In the genomic region with DNA sequence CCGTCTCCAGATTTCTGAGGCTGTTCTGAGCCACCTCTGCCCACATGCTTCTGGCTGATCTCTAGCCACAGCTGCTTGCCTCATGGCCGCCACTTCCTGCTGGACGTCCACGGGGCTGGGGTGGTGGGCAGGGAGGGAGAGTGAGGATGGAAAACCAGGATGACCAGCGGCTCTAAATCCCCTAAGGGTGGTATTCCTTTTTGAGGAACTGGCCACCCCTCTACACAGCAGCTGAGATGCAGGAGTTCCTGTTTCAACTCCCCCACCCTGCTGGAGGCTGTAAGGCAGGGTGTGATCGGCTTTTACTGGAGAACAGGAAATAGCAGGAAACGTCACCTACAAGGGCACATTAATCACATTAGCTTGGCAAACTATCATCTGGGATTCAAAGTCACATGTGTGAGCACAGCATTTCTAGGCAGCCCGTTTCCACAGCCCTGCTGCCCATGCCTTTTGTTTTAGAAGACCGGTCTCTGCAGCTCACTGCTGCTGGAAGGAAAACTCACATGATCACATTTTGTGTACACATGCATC, we compare ENCODE assay signal across 8 cellular contexts.
DNase-seq lines count a peak whose midpoint lies in the region; ATAC-seq and TF ChIP-seq lines count a peak whose summit lies in the region.

No MANE protein-coding gene starts in this region.

- H3K27ac ChIP-seq in dorsolateral prefrontal cortex = peak overlapping the region in 33 of 59 donors; percentile 6 to 68 (median 35)
- H3K27ac ChIP-seq in muscle layer of duodenum (ENCODE audit: low read length) = peak overlapping the region; percentile 73

- no peak overlapping the region for H3K4me3 Mint-ChIP-seq in activated CD4-positive, alpha-beta T cell treated with anti-CD3 and anti-CD28 coated beads for 36 hours

- H3K36me3 Mint-ChIP-seq in activated CD4-positive, alpha-beta T cell treated with anti-CD3 and anti-CD28 coated beads for 36 hours (ENCODE audit: low read depth) = no peaks in the 10 kb centered on the region

- H3K4me1 ChIP-seq in muscle layer of duodenum (ENCODE audit: control insufficient read depth in 1 of 2, insufficient read depth in 2 of 2, low read length in 2 of 2) = peaks cover 5 to 19% of the 10 kb centered on the region in 2 donors

- CTCF ChIA-PET in activated CD4-positive, alpha-beta T cell treated with anti-CD3 and anti-CD28 coated beads for 36 hours (lab: Charles Lee) = interaction anchor here (0.6 kb wide), 1 partner anchor 1631 kb away, joined by 3 read pairs; no protein-coding TSS in a partner anchor

- no peaks in the 10 kb centered on the region for H3K36me3 ChIP-seq in muscle layer of duodenum (ENCODE audit: control insufficient read depth in 1 of 2, insufficient read depth in 2 of 2, low read length in 2 of 2)

- no peaks in the 10 kb centered on the region for H3K4me1 Mint-ChIP-seq in activated CD4-positive, alpha-beta T cell treated with anti-CD3 and anti-CD28 coated beads for 36 hours

- DNase-seq in CD1c-positive myeloid dendritic cell (ENCODE audit: extremely low spot score) (peak; percentile 90), NCI-H748 (lab: John Stamatoyannopoulos, UW; ENCODE audit: unreplicated experiment) (peak; percentile 55), dorsolateral prefrontal cortex (peak in 1 of 10 donors; percentile 53), NCI-H2227 (lab: John Stamatoyannopoulos, UW; ENCODE audit: unreplicated experiment) (no peak), OCI-M2 (lab: John Stamatoyannopoulos, UW; ENCODE audit: unreplicated experiment) (no peak)
- DNase-seq in activated CD4-positive, alpha-beta T cell treated with anti-CD3 and anti-CD28 coated beads for 36 hours = no peak
- no peak for DNase-seq in activated CD4-positive, alpha-beta T cell treated with anti-CD3 and anti-CD28 coated beads for 4 hours

- H3K27me3 ChIP-seq in dorsolateral prefrontal cortex = no peaks in the 10 kb centered on the region
- no peaks in the 10 kb centered on the region for H3K27me3 ChIP-seq in muscle layer of duodenum (ENCODE audit: low read depth, low read length)

- no peak for TF ChIP-seq CTCF in dorsolateral prefrontal cortex (IDR thresholded peaks at IDR 0.05 in 54 of 56, conservative IDR thresholded peaks at IDR 0.05 in 2 of 56; ENCODE audit: low read depth in 1 of 56, partially characterized antibody in 56 of 56)

- H3K9me3 Mint-ChIP-seq in activated CD4-positive, alpha-beta T cell treated with anti-CD3 and anti-CD28 coated beads for 36 hours (ENCODE audit: low read depth) = peaks cover 15% of the 10 kb centered on the region

- intact Hi-C loops in dorsolateral prefrontal cortex (cut with DNase I) = no loop called here
- intact Hi-C loops in activated CD4-positive, alpha-beta T cell treated with anti-CD3 and anti-CD28 coated beads for 36 hours (cut with DNase I, micrococcal nuclease) = no loop called here

- H3K4me3 ChIP-seq in dorsolateral prefrontal cortex (peak overlapping the region in 1 of 59 donors; percentile 10), muscle layer of duodenum (ENCODE audit: low read depth in 1 of 2, low read length in 2 of 2) (no peak overlapping the region)

- no peak overlapping the region for H3K27ac Mint-ChIP-seq in activated CD4-positive, alpha-beta T cell treated with anti-CD3 and anti-CD28 coated beads for 36 hours

- H3K9me3 ChIP-seq in muscle layer of duodenum (ENCODE audit: control insufficient read depth in 1 of 2, low read length in 2 of 2) = peaks cover 0 to 4% of the 10 kb centered on the region in 2 donors

- no peak for ATAC-seq in activated CD4-positive, alpha-beta T cell treated with anti-CD3 and anti-CD28 coated beads for 36 hours

- peaks cover 17% of the 10 kb centered on the region for H3K27me3 Mint-ChIP-seq in activated CD4-positive, alpha-beta T cell treated with anti-CD3 and anti-CD28 coated beads for 36 hours

- POLR2A ChIA-PET in activated CD4-positive, alpha-beta T cell treated with anti-CD3 and anti-CD28 coated beads for 36 hours (lab: Charles Lee) = no interaction called here

Comparison
In these comparisons a context has a peak if more than half of its experiments do, and no peak if none do; other contexts are left out.
1. DNase-seq: peak in CD1c-positive myeloid dendritic cell (single experiment) and NCI-H748 (single experiment); none in NCI-H2227 (single experiment), activated CD4-positive, alpha-beta T cell treated with anti-CD3 and anti-CD28 coated beads for 36 hours (single experiment), OCI-M2 (single experiment) and activated CD4-positive, alpha-beta T cell treated with anti-CD3 and anti-CD28 coated beads for 4 hours (0 of 2).